In the genomic region with DNA sequence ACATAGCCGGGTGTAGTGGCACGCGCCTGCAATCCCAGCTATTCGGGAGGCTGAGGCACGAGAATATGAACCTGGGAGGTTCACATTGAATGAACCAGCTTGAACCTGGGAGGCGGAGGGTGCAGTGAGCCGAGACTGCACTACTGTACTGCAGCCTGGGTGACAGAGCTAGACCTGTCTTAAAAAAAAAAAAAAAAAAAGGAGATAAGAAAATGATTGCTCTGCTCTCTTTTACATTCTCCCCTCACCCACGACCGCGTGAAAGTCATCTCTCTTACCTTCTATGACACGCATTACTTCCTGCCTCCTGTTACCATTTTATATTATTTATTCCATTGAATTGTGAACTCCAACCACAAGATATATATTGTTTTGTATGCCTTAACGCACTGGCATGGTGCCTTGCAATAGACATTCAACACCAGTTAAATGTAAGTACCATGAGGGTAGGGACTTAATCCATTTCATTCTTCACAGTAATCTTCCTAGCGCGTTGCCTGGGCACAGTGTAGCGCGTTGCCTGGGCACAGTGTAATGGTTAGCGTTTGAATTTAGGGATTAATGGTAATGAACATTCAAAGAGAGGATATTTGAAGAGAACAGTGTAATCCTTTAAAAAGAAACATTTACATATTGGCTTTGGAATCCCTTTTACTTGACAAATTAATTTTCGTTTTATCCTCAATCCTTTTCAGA, we compare ENCODE assay signal across 8 cellular contexts. TPM values are rescaled to one million over a fixed set of nuclear protein-coding genes. Genes with fewer than 3 reads are reported as not detected.
DNase-seq lines count a peak whose midpoint lies in the region; ATAC-seq and TF ChIP-seq lines count a peak whose summit lies in the region.

No MANE protein-coding gene starts in this region.

- DNase-seq in HL-60 (ENCODE audit: low read depth in 1 of 2, low spot score in 1 of 2), result no peak
- peak; percentile 44 for DNase-seq in activated T-cell treated with anti-CD3 and anti-CD28 coated beads for 4 hours
- DNase-seq in fibroblast of villous mesenchyme (ENCODE audit: low read depth), result no peak
- peak; percentile 8 to 68 for DNase-seq in stimulated activated CD4-positive, alpha-beta T cell treated with anti-CD3 and anti-CD28 coated beads, Interleukin-4, amount 100 ng/mL, for 4 hours
- DNase-seq in NCI-H1436 (lab: John Stamatoyannopoulos, UW), result no peak
- no peak for DNase-seq in NCI-H187 treated with DMSO at 0.1 percent for 48 hours (lab: John Stamatoyannopoulos, UW)
- no peak for DNase-seq in G401 (ENCODE audit: low spot score)

- peak overlapping the region; percentile 95 for H3K27ac ChIP-seq in HL-60 (replicated peaks)

- no peak for TF ChIP-seq CTCF in HL-60 (IDR thresholded peaks at IDR 0.05; ENCODE audit: insufficient read depth, low read length)
- TF ChIP-seq CTCF in fibroblast of villous mesenchyme (IDR thresholded peaks at IDR 0.05; ENCODE audit: insufficient read depth, low read depth, low read length), result no peak

- ATAC-seq in GM18519 (IDR thresholded peaks at IDR 0.05; ENCODE audit: low FRiP score, unreplicated experiment), result no peak

- no peaks in the 10 kb centered on the region for H3K27me3 ChIP-seq in HL-60 (ENCODE audit: insufficient read depth, poor library complexity, severe bottlenecking)

- in situ Hi-C loops in G401 (cut with HindIII; ENCODE audit: low sequenced_read_pairs), result no loop called here

- H3K4me3 ChIP-seq in HL-60 (replicated peaks; ENCODE audit: insufficient read depth, low read length) (peak overlapping the region; percentile 70), fibroblast of villous mesenchyme (ENCODE audit: low read depth, low read length) (peak overlapping the region; percentile 87)

RNA-seq across cellular contexts. Expression of a gene that starts 2.7 kb away (rescaled TPM):
- 125 and 155 TPM in 2 replicates for total RNA-seq in fibroblast of villous mesenchyme
- total RNA-seq in G401 (2014; rRNA removed; shearing (Covaris generic)), result 97.5 and 103 TPM in 2 replicates

Comparison
In these comparisons a context has a peak if more than half of its experiments do, and no peak if none do; other contexts are left out.
1. DNase-seq: peak in activated T-cell treated with anti-CD3 and anti-CD28 coated beads for 4 hours (single experiment) and stimulated activated CD4-positive, alpha-beta T cell treated with anti-CD3 and anti-CD28 coated beads, Interleukin-4, amount 100 ng/mL, for 4 hours (2 of 2); none in HL-60 (0 of 2), fibroblast of villous mesenchyme (single experiment), NCI-H1436 (single experiment), NCI-H187 treated with DMSO at 0.1 percent for 48 hours (single experiment) and G401 (single experiment).